In the genomic region with DNA sequence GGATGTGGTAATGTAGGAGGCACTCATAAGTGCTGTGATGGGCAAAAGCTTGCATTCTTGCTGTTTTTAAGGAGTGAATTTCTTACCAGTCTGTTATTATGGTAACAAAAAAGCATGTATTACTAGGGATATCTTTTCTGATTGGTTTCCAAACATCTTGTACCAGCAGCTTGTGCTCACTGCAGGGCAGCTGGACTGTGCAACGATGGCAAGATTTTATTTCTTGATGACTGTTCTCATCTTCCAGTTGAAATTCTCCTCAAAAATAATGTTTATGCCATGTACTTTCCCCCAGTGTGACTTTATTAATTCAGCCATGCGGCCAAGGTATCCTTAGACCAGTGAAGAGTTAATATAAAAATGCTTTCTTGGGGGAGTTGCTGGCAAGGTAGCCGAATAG, we compare ENCODE assay signal across 29 cellular contexts.
"Had no signal": no experiment of that assay in that cellular context is flagged by ENCODE, and none has a peak within 500 bp of the region (broad histone marks: within the 10 kb centered on the region; RNA-seq: fewer than 3 reads in every experiment).

No MANE protein-coding gene starts in this region.

- ATAC-seq: stimulated activated effector memory CD8-positive, alpha-beta T cell treated with anti-CD3 and anti-CD28 coated beads, Interleukin-12 subunit alpha, Interleukin-12 subunit beta, amount 100 ng/mL, for 72 hours; stimulated activated memory B cell treated with anti-CD40 and anti-IgM and Interleukin-4, amounts not matched to agents 10 μg/mL and 1 μg/mL and 100 μg/mL, for 72 hours; stimulated activated naive B cell treated with anti-CD40 and anti-IgM and Interleukin-4, amounts not matched to agents 10 μg/mL and 1 μg/mL and 100 μg/mL, for 72 hours; stimulated activated naive CD8-positive, alpha-beta T cell treated with anti-CD3 and anti-CD28 coated beads, Interleukin-15, amount 100 ng/mL, for 72 hours; stimulated activated naive CD8-positive, alpha-beta T cell treated with anti-CD3 and anti-CD28 coated beads, Interleukin-15, Interleukin-2, amounts not matched to agents 100 U/mL and 50 U/mL, for 24 hours; upper lobe of right lung had no signal

- H3K27me3 ChIP-seq: stomach, suprapubic skin, testis, thyroid gland, tibial artery, tibial nerve, transverse colon, upper lobe of left lung, upper lobe of right lung, uterus, vagina had no signal

- DNase-seq: stimulated activated CD4-positive, alpha-beta T cell treated with anti-CD3 and anti-CD28 coated beads, Interleukin-2, amount 100 ng/mL, for 48 hours; stimulated activated CD4-positive, alpha-beta T cell treated with anti-CD3 and anti-CD28 coated beads, Interleukin-4, amount 100 ng/mL, for 1 hour; stimulated activated CD4-positive, alpha-beta T cell treated with anti-CD3 and anti-CD28 coated beads, Interleukin-4, amount 100 ng/mL, for 24 hours; stimulated activated CD4-positive, alpha-beta T cell treated with anti-CD3 and anti-CD28 coated beads, Interleukin-4, amount 100 ng/mL, for 4 hours; stimulated activated CD8-positive, alpha-beta memory T cell treated with anti-CD3 and anti-CD28 coated beads, Interleukin-4, amount 100 ng/mL, for 48 hours; stimulated activated naive B cell treated with anti-CD40 and anti-IgM and Interleukin-4, amounts not matched to agents 10 μg/mL and 1 μg/mL and 100 μg/mL, for 72 hours; stimulated activated naive CD4-positive, alpha-beta T cell; stimulated activated naive CD4-positive, alpha-beta T cell treated with Interleukin-2 at 50 U/mL for 16 hours; stimulated activated naive CD8-positive, alpha-beta T cell treated with anti-CD3 and anti-CD28 coated beads, Interleukin-15, amount 100 ng/mL, for 72 hours; stimulated activated naive CD8-positive, alpha-beta T cell treated with anti-CD3 and anti-CD28 coated beads, Interleukin-15, Interleukin-2, amounts not matched to agents 100 U/mL and 50 U/mL, for 24 hours; stomach; substantia nigra; testis; thyroid gland; tibial artery; transverse colon; trophoblast cell; upper lobe of left lung; upper lobe of right lung; uterus had no signal

- H3K27ac ChIP-seq: stomach, suprapubic skin, testis, thoracic aorta, thyroid gland, tibial artery, tibial nerve, transverse colon, upper lobe of left lung, upper lobe of right lung, uterus, vagina had no signal

- H3K4me1 Mint-ChIP-seq: stimulated activated memory B cell treated with anti-CD40 and anti-IgM and Interleukin-4, amounts not matched to agents 10 μg/mL and 1 μg/mL and 100 μg/mL, for 72 hours; stimulated activated naive B cell treated with anti-CD40 and anti-IgM and Interleukin-4, amounts not matched to agents 10 μg/mL and 1 μg/mL and 100 μg/mL, for 72 hours had no signal

- H3K4me1 ChIP-seq: stomach, suprapubic skin, testis, thyroid gland, tibial artery, tibial nerve, transverse colon, upper lobe of left lung, upper lobe of right lung, uterus, vagina had no signal

- H3K4me3 ChIP-seq: stomach, suprapubic skin, testis, thoracic aorta, thyroid gland, tibial artery, tibial nerve, transverse colon, upper lobe of left lung, upper lobe of right lung, uterus, vagina had no signal

- H3K4me3 Mint-ChIP-seq: stimulated activated effector memory CD8-positive, alpha-beta T cell treated with anti-CD3 and anti-CD28 coated beads, Interleukin-12 subunit alpha, Interleukin-12 subunit beta, amount 100 ng/mL, for 72 hours; stimulated activated memory B cell treated with anti-CD40 and anti-IgM and Interleukin-4, amounts not matched to agents 10 μg/mL and 1 μg/mL and 100 μg/mL, for 72 hours; stimulated activated naive B cell treated with anti-CD40 and anti-IgM and Interleukin-4, amounts not matched to agents 10 μg/mL and 1 μg/mL and 100 μg/mL, for 72 hours; stimulated activated naive CD8-positive, alpha-beta T cell treated with anti-CD3 and anti-CD28 coated beads, Interleukin-15, amount 100 ng/mL, for 72 hours; stimulated activated naive CD8-positive, alpha-beta T cell treated with anti-CD3 and anti-CD28 coated beads, Interleukin-15, Interleukin-2, amounts not matched to agents 100 ng/mL and 50 ng/mL, for 24 hours; type B pancreatic cell had no signal

- H3K27me3 Mint-ChIP-seq: stimulated activated memory B cell treated with anti-CD40 and anti-IgM and Interleukin-4, amounts not matched to agents 10 μg/mL and 1 μg/mL and 100 μg/mL, for 72 hours; stimulated activated naive B cell treated with anti-CD40 and anti-IgM and Interleukin-4, amounts not matched to agents 10 μg/mL and 1 μg/mL and 100 μg/mL, for 72 hours; stimulated activated naive CD8-positive, alpha-beta T cell treated with anti-CD3 and anti-CD28 coated beads, Interleukin-15, amount 100 ng/mL, for 72 hours; stimulated activated naive CD8-positive, alpha-beta T cell treated with anti-CD3 and anti-CD28 coated beads, Interleukin-15, Interleukin-2, amounts not matched to agents 100 ng/mL and 50 ng/mL, for 24 hours; type B pancreatic cell had no signal

- H3K36me3 ChIP-seq: uterus had no signal

- H3K27ac Mint-ChIP-seq: stimulated activated effector memory CD8-positive, alpha-beta T cell treated with anti-CD3 and anti-CD28 coated beads, Interleukin-12 subunit alpha, Interleukin-12 subunit beta, amount 100 ng/mL, for 72 hours; stimulated activated memory B cell treated with anti-CD40 and anti-IgM and Interleukin-4, amounts not matched to agents 10 μg/mL and 1 μg/mL and 100 μg/mL, for 72 hours; stimulated activated naive B cell treated with anti-CD40 and anti-IgM and Interleukin-4, amounts not matched to agents 10 μg/mL and 1 μg/mL and 100 μg/mL, for 72 hours; stimulated activated naive CD8-positive, alpha-beta T cell treated with anti-CD3 and anti-CD28 coated beads, Interleukin-15, Interleukin-2, amounts not matched to agents 100 ng/mL and 50 ng/mL, for 24 hours; type B pancreatic cell had no signal

- FAIRE-seq: urothelium cell line had no signal

- H3K9me3 ChIP-seq: stomach, suprapubic skin, testis, thoracic aorta, thyroid gland, tibial artery, tibial nerve, transverse colon, upper lobe of left lung, upper lobe of right lung, uterus, vagina had no signal
